Comparison of ENCODE assay signal across 8 cellular contexts in genomic region chr14:50085570-50086315, GRCh38. TPM values are rescaled to one million over a fixed set of nuclear protein-coding genes. Genes with fewer than 3 reads are reported as not detected.
A peak's percentile ranks its signal among the peaks of the same experiment; 100 is the strongest.
DNase-seq lines count a peak whose midpoint lies in the region; ATAC-seq and TF ChIP-seq lines count a peak whose summit lies in the region.

No MANE protein-coding gene starts in this region.

- peak; percentile 49 for DNase-seq in activated T-cell treated with anti-CD3 and anti-CD28 coated beads, Interleukin-2, amount 50 U/mL, for 24 hours
- DNase-seq in activated T-cell treated with anti-CD3 and anti-CD28 coated beads, Interleukin-2, amount 50 U/mL, for 1 hour: no peak
- peak; percentile 60 for DNase-seq in T-helper 2 cell treated with Interferon-gamma antibody and Interleukin-4, amounts not matched to agents 5 μg/mL and 100 μg/mL, for 36 hours (ENCODE audit: low spot score)
- DNase-seq in mucosa of descending colon (no peak), ureter (ENCODE audit: low spot score) (no peak), Calu3 (no peak), neuronal stem cell (ENCODE audit: low spot score) (no peak)

- H2BK15ac ChIP-seq in neuronal stem cell (ENCODE audit: low read length): no peak overlapping the region

- H3K36me3 Mint-ChIP-seq in activated T-cell treated with anti-CD3 and anti-CD28 coated beads, Interleukin-2, amount 50 U/mL, for 24 hours (ENCODE audit: low read depth): peaks cover 15% of the 10 kb centered on the region
- peaks cover 10% of the 10 kb centered on the region for H3K36me3 Mint-ChIP-seq in T-helper 2 cell treated with Interferon-gamma antibody and Interleukin-4, amounts not matched to agents 5 μg/mL and 100 μg/mL, for 36 hours (ENCODE audit: low read depth)
- H3K36me3 Mint-ChIP-seq in Calu3 (ENCODE audit: insufficient read depth, unreplicated experiment): no peaks in the 10 kb centered on the region

- H3K4me2 ChIP-seq in neuronal stem cell (ENCODE audit: insufficient read depth, low read length, poor library complexity, severe bottlenecking): no peak overlapping the region

- H2BK120ac ChIP-seq in neuronal stem cell (ENCODE audit: low read depth, low read length): no peak overlapping the region

- H3K4me1 ChIP-seq in mucosa of descending colon (ENCODE audit: low read depth) (peaks cover 8% of the 10 kb centered on the region), neuronal stem cell (ENCODE audit: control insufficient read depth in 2 of 2, insufficient read depth in 1 of 2, low read depth in 1 of 2, low read length in 2 of 2) (no peaks in the 10 kb centered on the region)

- H3K18ac ChIP-seq in neuronal stem cell (ENCODE audit: low read length): no peak overlapping the region

- no peak overlapping the region for H3K9ac ChIP-seq in neuronal stem cell (ENCODE audit: low read depth, low read length, poor library complexity)

- H3K27ac Mint-ChIP-seq in activated T-cell treated with anti-CD3 and anti-CD28 coated beads, Interleukin-2, amount 50 U/mL, for 24 hours: peak overlapping the region; percentile 97
- peak overlapping the region; percentile 96 for H3K27ac Mint-ChIP-seq in T-helper 2 cell treated with Interferon-gamma antibody and Interleukin-4, amounts not matched to agents 5 μg/mL and 100 μg/mL, for 36 hours
- no peak overlapping the region for H3K27ac Mint-ChIP-seq in Calu3 (ENCODE audit: unreplicated experiment)

- intact Hi-C loops in mucosa of descending colon (cut with DNase I, micrococcal nuclease): no loop called here
- intact Hi-C loops in Calu3 (cut with micrococcal nuclease; ENCODE audit: unreplicated experiment): no loop called here

- H3K14ac ChIP-seq in neuronal stem cell (ENCODE audit: low read length): no peak overlapping the region

- CTCF ChIA-PET in Calu3 (lab: Charles Lee): no interaction called here

- no peaks in the 10 kb centered on the region for H3K36me3 ChIP-seq in mucosa of descending colon (ENCODE audit: low read depth)
- no peaks in the 10 kb centered on the region for H3K36me3 ChIP-seq in neuronal stem cell (replicated peaks in 1 of 2; ENCODE audit: control insufficient read depth in 2 of 2, insufficient read depth in 2 of 2, low read length in 2 of 2)

- TF ChIP-seq CTCF in mucosa of descending colon (IDR thresholded peaks at IDR 0.05) (no peak), Calu3 (IDR thresholded peaks at IDR 0.05; ENCODE audit: unreplicated experiment) (no peak)

- whole genome bisulfite sequencing in neuronal stem cell (ENCODE audit: extremely low coverage in 2 of 2, insufficient read length in 2 of 2, insufficient replicate concordance in 1 of 2), 2 donors: no CpG with 5 or more reads among the region's 10 CpGs

- H4K8ac ChIP-seq in neuronal stem cell (ENCODE audit: low read depth, low read length): no peak overlapping the region

- no peak overlapping the region for H3K23ac ChIP-seq in neuronal stem cell (ENCODE audit: low read depth, low read length, poor library complexity)

- no peaks in the 10 kb centered on the region for H3K27me3 ChIP-seq in neuronal stem cell (ENCODE audit: control insufficient read depth in 3 of 3, insufficient read depth in 3 of 3, low read depth in 1 of 3, low read length in 3 of 3)

- H3K9me3 ChIP-seq in mucosa of descending colon (no peaks in the 10 kb centered on the region), neuronal stem cell (replicated peaks in 1 of 2; ENCODE audit: control insufficient read depth in 2 of 2, insufficient read depth in 1 of 2, low read depth in 1 of 2, low read length in 2 of 2) (no peaks in the 10 kb centered on the region)

- H3K4me3 ChIP-seq in mucosa of descending colon (no peak overlapping the region), neuronal stem cell (ENCODE audit: low read length in 2 of 2) (no peak overlapping the region)

- no peak overlapping the region for H3K4ac ChIP-seq in neuronal stem cell (ENCODE audit: low read length)

- BruUV-seq in Calu3 (replicated peaks; lab: Mats Ljungman, UMichigan): no TSS peak

- H3K27ac ChIP-seq in neuronal stem cell (replicated peaks; ENCODE audit: low read length): no peak overlapping the region

- no peak overlapping the region for H2BK12ac ChIP-seq in neuronal stem cell (ENCODE audit: low read length)

- no peak overlapping the region for H2AK5ac ChIP-seq in neuronal stem cell (ENCODE audit: low read depth, low read length)

- H3K79me1 ChIP-seq in neuronal stem cell (ENCODE audit: low read depth, low read length): no peaks in the 10 kb centered on the region

- peaks cover 95% of the 10 kb centered on the region for H3K4me1 Mint-ChIP-seq in activated T-cell treated with anti-CD3 and anti-CD28 coated beads, Interleukin-2, amount 50 U/mL, for 24 hours (ENCODE audit: low read depth)
- peaks cover 75% of the 10 kb centered on the region for H3K4me1 Mint-ChIP-seq in T-helper 2 cell treated with Interferon-gamma antibody and Interleukin-4, amounts not matched to agents 5 μg/mL and 100 μg/mL, for 36 hours (ENCODE audit: low read depth)
- no peaks in the 10 kb centered on the region for H3K4me1 Mint-ChIP-seq in Calu3 (ENCODE audit: low read depth, unreplicated experiment)

- no peak overlapping the region for H2AFZ ChIP-seq in neuronal stem cell (ENCODE audit: low read length)

- no peak overlapping the region for H2BK5ac ChIP-seq in neuronal stem cell (ENCODE audit: low read length)

- ATAC-seq in HG02885 (IDR thresholded peaks at IDR 0.05; ENCODE audit: poor library complexity, unreplicated experiment) (peak; percentile 58), mucosa of descending colon (peak; percentile 30)

- H3K4me3 Mint-ChIP-seq in activated T-cell treated with anti-CD3 and anti-CD28 coated beads, Interleukin-2, amount 50 U/mL, for 24 hours: peak overlapping the region; percentile 50
- H3K4me3 Mint-ChIP-seq in T-helper 2 cell treated with Interferon-gamma antibody and Interleukin-4, amounts not matched to agents 5 μg/mL and 100 μg/mL, for 36 hours: peak overlapping the region; percentile 40
- H3K4me3 Mint-ChIP-seq in Calu3 (ENCODE audit: low read depth, unreplicated experiment): no peak overlapping the region

- H4K91ac ChIP-seq in neuronal stem cell (ENCODE audit: low read depth, low read length, poor library complexity): no peak overlapping the region

- H3K9me3 Mint-ChIP-seq in activated T-cell treated with anti-CD3 and anti-CD28 coated beads, Interleukin-2, amount 50 U/mL, for 24 hours: no peaks in the 10 kb centered on the region
- no peaks in the 10 kb centered on the region for H3K9me3 Mint-ChIP-seq in T-helper 2 cell treated with Interferon-gamma antibody and Interleukin-4, amounts not matched to agents 5 μg/mL and 100 μg/mL, for 36 hours
- H3K9me3 Mint-ChIP-seq in Calu3 (ENCODE audit: low read depth, unreplicated experiment): peaks cover 2% of the 10 kb centered on the region

- no peaks in the 10 kb centered on the region for H3K27me3 Mint-ChIP-seq in activated T-cell treated with anti-CD3 and anti-CD28 coated beads, Interleukin-2, amount 50 U/mL, for 24 hours
- peaks cover 3% of the 10 kb centered on the region for H3K27me3 Mint-ChIP-seq in T-helper 2 cell treated with Interferon-gamma antibody and Interleukin-4, amounts not matched to agents 5 μg/mL and 100 μg/mL, for 36 hours (ENCODE audit: low read depth)
- no peaks in the 10 kb centered on the region for H3K27me3 Mint-ChIP-seq in Calu3 (ENCODE audit: unreplicated experiment)

RNA-seq across cellular contexts. Expression of gene VCPKMT, which starts 30.6 kb away (rescaled TPM):
- total RNA-seq in mucosa of descending colon: 1 to 10 TPM; 5.9 to 8.9 (median 6.9) TPM
- total RNA-seq in ureter: 6.4 TPM
- total RNA-seq in Calu3 (2022): 7.1 and 8.8 TPM in 2 replicates
- polyA plus RNA-seq in neuronal stem cell (2013, experiment 1 of 2): 9.6 TPM
- 9.6 TPM for polyA plus RNA-seq in neuronal stem cell (2013, experiment 2 of 2)

Comparison
In these comparisons a context has a peak if more than half of its experiments do, and no peak if none do; other contexts are left out.
1. DNase-seq: peak in activated T-cell treated with anti-CD3 and anti-CD28 coated beads, Interleukin-2, amount 50 U/mL, for 24 hours (single experiment) and T-helper 2 cell treated with Interferon-gamma antibody and Interleukin-4, amounts not matched to agents 5 μg/mL and 100 μg/mL, for 36 hours (single experiment); none in activated T-cell treated with anti-CD3 and anti-CD28 coated beads, Interleukin-2, amount 50 U/mL, for 1 hour (single experiment), mucosa of descending colon (0 of 3), ureter (single experiment), Calu3 (single experiment) and neuronal stem cell (single experiment).